Comparison of ENCODE assay signal across 10 cellular contexts in the genomic region with DNA sequence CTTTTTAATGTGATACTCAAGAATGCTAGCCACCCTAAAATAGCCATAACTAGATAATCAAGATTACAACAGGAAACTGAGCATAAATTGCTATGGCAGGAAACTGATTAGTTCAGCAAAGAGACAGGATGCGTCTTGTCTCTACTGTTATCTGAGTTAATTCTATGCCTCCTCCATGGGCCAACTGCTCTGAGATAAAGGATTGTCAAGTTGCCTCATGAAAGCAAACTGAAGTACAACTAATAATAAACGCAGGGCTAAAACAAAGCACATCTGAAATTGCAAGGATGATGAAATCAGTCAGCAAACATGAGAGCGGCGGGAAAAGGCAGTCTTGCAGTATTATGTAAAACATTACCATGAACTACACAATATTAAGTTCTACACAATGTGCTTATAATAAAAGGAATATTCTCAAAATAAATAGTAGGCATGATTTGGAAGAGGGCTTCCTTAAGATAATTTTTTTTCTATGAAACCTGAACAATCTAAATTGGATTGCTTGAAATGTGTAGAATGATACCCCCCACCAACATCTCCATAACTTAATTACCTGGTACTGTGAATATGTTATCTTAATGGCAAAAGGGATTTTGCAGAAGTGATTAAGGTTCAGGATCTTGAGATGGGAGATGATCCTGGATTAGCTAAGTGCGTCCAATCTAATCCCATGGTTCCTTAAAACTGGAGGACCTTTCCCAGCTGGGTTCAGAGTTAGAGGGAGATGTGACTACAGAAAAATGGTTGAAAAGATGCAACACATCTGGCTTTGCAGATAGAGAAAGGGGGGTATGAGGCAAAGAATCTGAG.
DNase-seq lines count a peak whose midpoint lies in the region; ATAC-seq and TF ChIP-seq lines count a peak whose summit lies in the region.
"Had no signal": no experiment of that assay in that cellular context is flagged by ENCODE, and none has a peak within 500 bp of the region (broad histone marks: within the 10 kb centered on the region; RNA-seq: fewer than 3 reads in every experiment).

No MANE protein-coding gene starts in this region.

- H3K9me3 ChIP-seq in CD8-positive, alpha-beta memory T cell (ENCODE audit: low read length), result no peaks in the 10 kb centered on the region
- no peaks in the 10 kb centered on the region for H3K9me3 ChIP-seq in Caco-2

- intact Hi-C loops in activated T-helper 1 cell treated with anti-CD3 and anti-CD28 coated beads, Interleukin-12 subunit alpha, Interleukin-12 subunit beta, Interleukin-2, Interleukin-4 antibody, amounts not matched to agents 30 ng/mL and 10 ng/mL and 1 ng/mL, durations not matched to agents 14 hours and 24 hours and 36 hours (cut with micrococcal nuclease), result loop anchor here (1.0 to 2.0 kb wide), 6 partner anchors 51 to 1348 kb away; no protein-coding TSS in a partner anchor
- intact Hi-C loops in Caco-2 (cut with micrococcal nuclease; ENCODE audit: unreplicated experiment), result no loop called here

- no peak overlapping the region for H3K4me3 ChIP-seq in CD8-positive, alpha-beta memory T cell (ENCODE audit: low read length)
- H3K4me3 ChIP-seq in Caco-2 (ENCODE audit: low read depth, low read length), result no peak overlapping the region

- peaks cover 36 to 65% (median 64%) of the 10 kb centered on the region in 3 donors for H3K4me1 Mint-ChIP-seq in CD8-positive, alpha-beta memory T cell
- peaks cover 69% of the 10 kb centered on the region for H3K4me1 Mint-ChIP-seq in activated T-helper 1 cell treated with anti-CD3 and anti-CD28 coated beads, Interleukin-12 subunit alpha, Interleukin-12 subunit beta, Interleukin-2, Interleukin-4 antibody, amounts not matched to agents 30 ng/mL and 10 ng/mL and 1 ng/mL, durations not matched to agents 14 hours and 24 hours and 36 hours (ENCODE audit: low read depth)
- H3K4me1 Mint-ChIP-seq in Caco-2 (ENCODE audit: low read depth, unreplicated experiment), result no peaks in the 10 kb centered on the region

- peak overlapping the region; percentile 41 for H3K27ac ChIP-seq in CD8-positive, alpha-beta memory T cell (ENCODE audit: low read depth, low read length)

- no peak for TF ChIP-seq CTCF in Caco-2 (IDR thresholded peaks at IDR 0.05; ENCODE audit: insufficient read depth in 1 of 2, low read depth in 1 of 2, low read length in 1 of 2, severe bottlenecking in 1 of 2, unreplicated experiment in 1 of 2)

- POLR2A ChIA-PET in CD8-positive, alpha-beta memory T cell (lab: Charles Lee), result no interaction called here
- POLR2A ChIA-PET in Caco-2 (lab: Charles Lee), result no interaction called here

- H3K27me3 Mint-ChIP-seq in CD8-positive, alpha-beta memory T cell, result no peaks in the 10 kb centered on the region
- H3K27me3 Mint-ChIP-seq in activated T-helper 1 cell treated with anti-CD3 and anti-CD28 coated beads, Interleukin-12 subunit alpha, Interleukin-12 subunit beta, Interleukin-2, Interleukin-4 antibody, amounts not matched to agents 30 ng/mL and 10 ng/mL and 1 ng/mL, durations not matched to agents 14 hours and 24 hours and 36 hours (ENCODE audit: insufficient read depth), result no peaks in the 10 kb centered on the region
- peaks cover 4% of the 10 kb centered on the region for H3K27me3 Mint-ChIP-seq in Caco-2 (ENCODE audit: insufficient read depth, unreplicated experiment)

- H3K27me3 ChIP-seq in CD8-positive, alpha-beta memory T cell (ENCODE audit: insufficient read depth, low read length, poor library complexity, severe bottlenecking), result no peaks in the 10 kb centered on the region
- no peaks in the 10 kb centered on the region for H3K27me3 ChIP-seq in Caco-2 (replicated peaks; ENCODE audit: control insufficient read depth, insufficient read depth, low read length)

- H3K36me3 Mint-ChIP-seq in CD8-positive, alpha-beta memory T cell, result peaks cover 11 to 24% (median 15%) of the 10 kb centered on the region in 3 donors
- peaks cover 63% of the 10 kb centered on the region for H3K36me3 Mint-ChIP-seq in activated T-helper 1 cell treated with anti-CD3 and anti-CD28 coated beads, Interleukin-12 subunit alpha, Interleukin-12 subunit beta, Interleukin-2, Interleukin-4 antibody, amounts not matched to agents 30 ng/mL and 10 ng/mL and 1 ng/mL, durations not matched to agents 14 hours and 24 hours and 36 hours (ENCODE audit: low read depth)
- H3K36me3 Mint-ChIP-seq in Caco-2 (ENCODE audit: insufficient read depth, unreplicated experiment), result no peaks in the 10 kb centered on the region

- H3K36me3 ChIP-seq in CD8-positive, alpha-beta memory T cell (ENCODE audit: insufficient read depth, low read length), result no peaks in the 10 kb centered on the region
- no peaks in the 10 kb centered on the region for H3K36me3 ChIP-seq in Caco-2 (ENCODE audit: control insufficient read depth, insufficient read depth, low read length)

- H3K4me3 Mint-ChIP-seq in CD8-positive, alpha-beta memory T cell, result peak overlapping the region; percentile 9 to 76 (median 62)
- peak overlapping the region; percentile 16 for H3K4me3 Mint-ChIP-seq in activated T-helper 1 cell treated with anti-CD3 and anti-CD28 coated beads, Interleukin-12 subunit alpha, Interleukin-12 subunit beta, Interleukin-2, Interleukin-4 antibody, amounts not matched to agents 30 ng/mL and 10 ng/mL and 1 ng/mL, durations not matched to agents 14 hours and 24 hours and 36 hours
- H3K4me3 Mint-ChIP-seq in Caco-2 (ENCODE audit: unreplicated experiment), result no peak overlapping the region
- H3K4me3 Mint-ChIP-seq: mesothelial cell of epicardium had no signal

- peaks cover 40% of the 10 kb centered on the region for H3K4me1 ChIP-seq in CD8-positive, alpha-beta memory T cell (ENCODE audit: insufficient read depth, low read length)
- no peaks in the 10 kb centered on the region for H3K4me1 ChIP-seq in Caco-2

- no peak for ATAC-seq in HG03432 (IDR thresholded peaks at IDR 0.05; ENCODE audit: unreplicated experiment)

- BruUV-seq in Caco-2 (replicated peaks; lab: Mats Ljungman, UMichigan), result no TSS peak

- peak in 1 of 5 donors; percentile 19 for DNase-seq in CD8-positive, alpha-beta memory T cell
- DNase-seq in NCI-H146 (lab: John Stamatoyannopoulos, UW) (peak; percentile 72), left kidney (ENCODE audit: low read depth, low spot score) (peak; percentile 26), Caco-2 (no peak), DMS 273 treated with DMSO at 0.1 percent for 48 hours (lab: John Stamatoyannopoulos, UW) (no peak), GM19238 (ENCODE audit: insufficient read length, low spot score) (no peak)
- no peak for DNase-seq in activated T-helper 1 cell treated with anti-CD3 and anti-CD28 coated beads, Interleukin-12 subunit alpha, Interleukin-12 subunit beta, Interleukin-2, Interleukin-4 antibody, amounts not matched to agents 30 ng/mL and 10 ng/mL and 1 ng/mL, durations not matched to agents 14 hours and 24 hours and 36 hours (ENCODE audit: low spot score)
- DNase-seq: SW 1271 had no signal

- peak overlapping the region; percentile 68 to 93 (median 76) for H3K27ac Mint-ChIP-seq in CD8-positive, alpha-beta memory T cell
- peak overlapping the region; percentile 88 for H3K27ac Mint-ChIP-seq in activated T-helper 1 cell treated with anti-CD3 and anti-CD28 coated beads, Interleukin-12 subunit alpha, Interleukin-12 subunit beta, Interleukin-2, Interleukin-4 antibody, amounts not matched to agents 30 ng/mL and 10 ng/mL and 1 ng/mL, durations not matched to agents 14 hours and 24 hours and 36 hours
- no peak overlapping the region for H3K27ac Mint-ChIP-seq in Caco-2 (ENCODE audit: unreplicated experiment)
- H3K27ac Mint-ChIP-seq: mesothelial cell of epicardium had no signal

- peaks cover 4 to 7% (median 7%) of the 10 kb centered on the region in 5 donors for H3K9me3 Mint-ChIP-seq in CD8-positive, alpha-beta memory T cell
- peaks cover 21% of the 10 kb centered on the region for H3K9me3 Mint-ChIP-seq in activated T-helper 1 cell treated with anti-CD3 and anti-CD28 coated beads, Interleukin-12 subunit alpha, Interleukin-12 subunit beta, Interleukin-2, Interleukin-4 antibody, amounts not matched to agents 30 ng/mL and 10 ng/mL and 1 ng/mL, durations not matched to agents 14 hours and 24 hours and 36 hours
- H3K9me3 Mint-ChIP-seq in Caco-2 (ENCODE audit: unreplicated experiment), result peaks cover 9% of the 10 kb centered on the region

- CTCF ChIA-PET in CD8-positive, alpha-beta memory T cell (lab: Charles Lee), result no interaction called here
- CTCF ChIA-PET in Caco-2 (lab: Charles Lee), result no interaction called here

Comparison
In these comparisons a context has a peak if more than half of its experiments do, and no peak if none do; other contexts are left out.
1. DNase-seq: peak in NCI-H146 (single experiment) and left kidney (single experiment); none in activated T-helper 1 cell treated with anti-CD3 and anti-CD28 coated beads, Interleukin-12 subunit alpha, Interleukin-12 subunit beta, Interleukin-2, Interleukin-4 antibody, amounts not matched to agents 30 ng/mL and 10 ng/mL and 1 ng/mL, durations not matched to agents 14 hours and 24 hours and 36 hours (single experiment), Caco-2 (0 of 2), DMS 273 treated with DMSO at 0.1 percent for 48 hours (single experiment) and GM19238 (single experiment).